Comparison of ENCODE assay signal across 8 cellular contexts in genomic region chr3:124032881-124033359, GRCh38.
DNase-seq lines count a peak whose midpoint lies in the region; ATAC-seq and TF ChIP-seq lines count a peak whose summit lies in the region.

No MANE protein-coding gene starts in this region.

- DNase-seq in CMK (ENCODE audit: low read depth) (peak; percentile 11), KBM-7 (peak; percentile 89), RKO (ENCODE audit: low spot score) (peak; percentile 66), fibroblast of the conjunctiva (ENCODE audit: low read depth) (peak; percentile 49)
- DNase-seq in activated effector memory CD4-positive, alpha-beta T cell treated with Interleukin-2 at 50 U/mL for 16 hours, result peak; percentile 38
- peak; percentile 33 for DNase-seq in stimulated activated naive CD4-positive, alpha-beta T cell treated with Interleukin-2 at 50 U/mL for 16 hours (lab: John Stamatoyannopoulos, UW)

- H3K4me3 Mint-ChIP-seq in nephron, result peak overlapping the region; percentile 78 to 90 (median 82)

- H3K27me3 Mint-ChIP-seq in nephron (ENCODE audit: low read depth), result no peaks in the 10 kb centered on the region

- peak; percentile 59 to 89 (median 82) for TF ChIP-seq CTCF in nephron (IDR thresholded peaks at IDR 0.05; ENCODE audit: unreplicated experiment in 3 of 3)

- in situ Hi-C loops in KBM-7 (cut with MboI; ENCODE audit: low pct_unique_long_range_greater_than_20kb, low sequenced_read_pairs), result no loop called here

- no peaks in the 10 kb centered on the region for H3K36me3 Mint-ChIP-seq in nephron (ENCODE audit: low read depth)

- H3K9me3 Mint-ChIP-seq in nephron, result no peaks in the 10 kb centered on the region

- peak overlapping the region in 2 of 3 experiments; percentile 83 to 95 for H3K27ac Mint-ChIP-seq in nephron

- peak; percentile 93 for ATAC-seq in GM21529 (IDR thresholded peaks at IDR 0.05; ENCODE audit: unreplicated experiment)

- peaks cover 20% of the 10 kb centered on the region for H3K4me1 Mint-ChIP-seq in nephron

Comparison
In these comparisons a context has a peak if more than half of its experiments do, and no peak if none do; other contexts are left out.
1. Peak in every context shown above with its lines: DNase-seq and ATAC-seq.
2. DNase-seq: peak in every context shown above with its lines; median percentile 89 in KBM-7; 66 in RKO; 49 in fibroblast of the conjunctiva; 38 in activated effector memory CD4-positive, alpha-beta T cell treated with Interleukin-2 at 50 U/mL for 16 hours; 33 in stimulated activated naive CD4-positive, alpha-beta T cell treated with Interleukin-2 at 50 U/mL for 16 hours; 11 in CMK.